8 cellular contexts compared by ENCODE assay signal in genomic region chr7:100434297-100435144, GRCh38. TPM values are rescaled to one million over a fixed set of nuclear protein-coding genes. Genes with fewer than 3 reads are reported as not detected.
DNase-seq lines count a peak whose midpoint lies in the region; ATAC-seq and TF ChIP-seq lines count a peak whose summit lies in the region.

No MANE protein-coding gene starts in this region.

- H3K27ac ChIP-seq in left ventricle myocardium inferior (replicated peaks) (no peak overlapping the region), right atrium auricular region (no peak overlapping the region), ascending aorta (peak overlapping the region in 1 of 2 donors; percentile 4), lower lobe of right lung (peak overlapping the region; percentile 95), vagina (peak overlapping the region; percentile 96)

- intact Hi-C loops in left ventricle myocardium inferior (cut with micrococcal nuclease), result no loop called here
- intact Hi-C loops in ascending aorta (cut with DNase I), result loop anchor here (5.0 to 10.0 kb wide), 2 partner anchors 178 to 810 kb away; partner anchors contain the start of genes FIS1 and MOSPD3
- intact Hi-C loops in lower lobe of right lung (cut with DNase I), result no loop called here
- intact Hi-C loops in vagina (cut with DNase I), result no loop called here
- intact Hi-C loops in left colon (cut with DNase I, micrococcal nuclease), result no loop called here

- TF ChIP-seq POLR2A in vagina (IDR thresholded peaks at IDR 0.05), result no peak

- no peak for TF ChIP-seq CTCF in left ventricle myocardium inferior (IDR thresholded peaks at IDR 0.05; ENCODE audit: borderline replicate concordance)
- TF ChIP-seq CTCF in right atrium auricular region (IDR thresholded peaks at IDR 0.05), result no peak
- no peak for TF ChIP-seq CTCF in ascending aorta (IDR thresholded peaks at IDR 0.05)
- TF ChIP-seq CTCF in lower lobe of right lung (IDR thresholded peaks at IDR 0.05), result no peak
- no peak for TF ChIP-seq CTCF in vagina (IDR thresholded peaks at IDR 0.05)

- DNase-seq in left ventricle myocardium inferior (no peak), right atrium auricular region (ENCODE audit: low spot score) (no peak), ascending aorta (ENCODE audit: low spot score in 2 of 2) (peak in 1 of 2 donors; percentile 59), lower lobe of right lung (peak; percentile 19), vagina (ENCODE audit: extremely low spot score in 2 of 2) (no peak), left colon (no peak), nucleus accumbens (lab: John Stamatoyannopoulos, UW) (no peak)
- DNase-seq in effector CD4-positive, alpha-beta T cell, result no peak

- no peaks in the 10 kb centered on the region for H3K9me3 ChIP-seq in left ventricle myocardium inferior (replicated peaks)
- H3K9me3 ChIP-seq in right atrium auricular region, result no peaks in the 10 kb centered on the region
- H3K9me3 ChIP-seq in ascending aorta, result no peaks in the 10 kb centered on the region
- H3K9me3 ChIP-seq in lower lobe of right lung, result no peaks in the 10 kb centered on the region
- no peaks in the 10 kb centered on the region for H3K9me3 ChIP-seq in vagina

- peaks cover 23% of the 10 kb centered on the region for H3K36me3 ChIP-seq in left ventricle myocardium inferior
- H3K36me3 ChIP-seq in right atrium auricular region, result peaks cover 21% of the 10 kb centered on the region
- peaks cover 11 to 26% of the 10 kb centered on the region in 2 donors for H3K36me3 ChIP-seq in ascending aorta
- H3K36me3 ChIP-seq in lower lobe of right lung, result peaks cover 38% of the 10 kb centered on the region
- peaks cover 0 to 16% of the 10 kb centered on the region in 2 donors for H3K36me3 ChIP-seq in vagina

- no peak for ATAC-seq in lower lobe of right lung
- ATAC-seq in left colon, result no peak

- no peaks in the 10 kb centered on the region for H3K27me3 ChIP-seq in left ventricle myocardium inferior (ENCODE audit: low read depth)
- H3K27me3 ChIP-seq in right atrium auricular region, result no peaks in the 10 kb centered on the region
- no peaks in the 10 kb centered on the region for H3K27me3 ChIP-seq in ascending aorta
- no peaks in the 10 kb centered on the region for H3K27me3 ChIP-seq in lower lobe of right lung (ENCODE audit: low read depth)
- no peaks in the 10 kb centered on the region for H3K27me3 ChIP-seq in vagina

- peaks cover 67% of the 10 kb centered on the region for H3K4me1 ChIP-seq in left ventricle myocardium inferior
- peaks cover 0 to 41% of the 10 kb centered on the region in 2 donors for H3K4me1 ChIP-seq in right atrium auricular region
- H3K4me1 ChIP-seq in ascending aorta, result peaks cover 4 to 29% of the 10 kb centered on the region in 2 donors
- peaks cover 48% of the 10 kb centered on the region for H3K4me1 ChIP-seq in lower lobe of right lung
- H3K4me1 ChIP-seq in vagina, result peaks cover 45% of the 10 kb centered on the region

- peak overlapping the region; percentile 93 for H3K4me3 ChIP-seq in left ventricle myocardium inferior
- H3K4me3 ChIP-seq in right atrium auricular region, result peak overlapping the region in 1 of 2 donors; percentile 89
- H3K4me3 ChIP-seq in ascending aorta, result peak overlapping the region; percentile 90
- peak overlapping the region; percentile 84 for H3K4me3 ChIP-seq in lower lobe of right lung
- peak overlapping the region; percentile 73 to 97 for H3K4me3 ChIP-seq in vagina

RNA-seq across cellular contexts. Expression of gene PPP1R35, which starts 1.8 kb away (rescaled TPM):
- total RNA-seq in left ventricle myocardium inferior, result 10.8 TPM
- 10 to 100 TPM; 18.7 to 20.2 TPM for total RNA-seq in right atrium auricular region
- total RNA-seq in ascending aorta, result 35.2 TPM
- total RNA-seq in lower lobe of right lung, result 24.5 TPM
- total RNA-seq in vagina, result 24.6 TPM
- total RNA-seq in left colon, result 10 to 100 TPM; 32.6 to 35.3 TPM

RNA-seq across cellular contexts. Expression of gene MEPCE, which starts 4.9 kb away (rescaled TPM):
- total RNA-seq in left ventricle myocardium inferior (23.6 TPM), right atrium auricular region (10 to 100 TPM; 12.6 to 21.9 TPM), ascending aorta (32.9 TPM), lower lobe of right lung (36.3 TPM), vagina (38.3 TPM), left colon (10 to 100 TPM; 27.4 to 30.2 TPM)

RNA-seq across cellular contexts. Expression of gene ZCWPW1, which starts 6.0 kb away (rescaled TPM):
- 4.6 TPM for total RNA-seq in left ventricle myocardium inferior
- 1 to 10 TPM; 2.1 to 8.5 TPM for total RNA-seq in right atrium auricular region
- not detected for total RNA-seq in ascending aorta
- 4.9 TPM for total RNA-seq in lower lobe of right lung
- total RNA-seq in vagina, result 5.9 TPM
- 1 to 10 TPM; 1.2 to 1.6 TPM for total RNA-seq in left colon

RNA-seq across cellular contexts. Expression of gene SPACDR, which starts 29.5 kb away (rescaled TPM):
- 0.88 TPM for total RNA-seq in left ventricle myocardium inferior
- total RNA-seq in right atrium auricular region, result not detected
- not detected for total RNA-seq in ascending aorta
- total RNA-seq in lower lobe of right lung, result 1.7 TPM
- not detected for total RNA-seq in vagina
- total RNA-seq in left colon, result under 1 TPM; 0.31 to 0.39 TPM

RNA-seq across cellular contexts. Expression of gene TSC22D4, which starts 44.5 kb away (rescaled TPM):
- total RNA-seq in left ventricle myocardium inferior (47.5 TPM), right atrium auricular region (10 to 100 TPM; 26.2 to 34.6 TPM), ascending aorta (68.2 TPM), lower lobe of right lung (53.6 TPM), vagina (34.6 TPM), left colon (10 to 100 TPM; 45.9 to 57.2 TPM)

Comparison
In these comparisons a context has a peak if more than half of its experiments do, and no peak if none do; other contexts are left out.
1. H3K27ac ChIP-seq: peak in lower lobe of right lung (single experiment) and vagina (single experiment); none in left ventricle myocardium inferior (single experiment) and right atrium auricular region (0 of 2).